In genomic region chr5:109451161-109451560, GRCh38 we compare ENCODE assay signal across 18 cellular contexts. TPM values are rescaled to one million over a fixed set of nuclear protein-coding genes. Genes with fewer than 3 reads are reported as not detected.
DNase-seq lines count a peak whose midpoint lies in the region; ATAC-seq and TF ChIP-seq lines count a peak whose summit lies in the region.
"Had no signal": no experiment of that assay in that cellular context is flagged by ENCODE, and none has a peak within 500 bp of the region (broad histone marks: within the 10 kb centered on the region; RNA-seq: fewer than 3 reads in every experiment).

No MANE protein-coding gene starts in this region.

- H3K27me3 Mint-ChIP-seq in activated CD8-positive, alpha-beta memory T cell treated with anti-CD3 and anti-CD28 coated beads, Interleukin-2, amount 10 ng/mL, durations not matched to agents 7 days and 5 days: peaks cover 3% of the 10 kb centered on the region

- DNase-seq in NCI-H446 treated with DMSO at 0.1 percent for 48 hours (lab: John Stamatoyannopoulos, UW): peak; percentile 93
- DNase-seq in body of pancreas: peak; percentile 42 to 67 (median 60)
- DNase-seq in left lobe of liver (ENCODE audit: low spot score): no peak
- DNase-seq in sciatic nerve (ENCODE audit: low spot score): no peak
- no peak for DNase-seq in NCI-H2171 (lab: John Stamatoyannopoulos, UW)
- DNase-seq in psoas muscle: no peak
- no peak for DNase-seq in activated CD8-positive, alpha-beta memory T cell treated with anti-CD3 and anti-CD28 coated beads, Interleukin-2, amount 10 ng/mL, durations not matched to agents 7 days and 5 days
- DNase-seq: activated naive CD8-positive, alpha-beta T cell treated with anti-CD3 and anti-CD28 coated beads, Interleukin-2, amount 10 ng/mL, durations not matched to agents 7 days and 5 days; glutamatergic neuron; HCEC 1CT; NCI-H1092; OCI-M1; SIG-M5; stimulated activated CD8-positive, alpha-beta memory T cell treated with anti-CD3 and anti-CD28 coated beads, Interleukin-4, amount 100 ng/mL, for 48 hours had no signal

- H3K9me3 Mint-ChIP-seq in activated CD8-positive, alpha-beta memory T cell treated with anti-CD3 and anti-CD28 coated beads, Interleukin-2, amount 10 ng/mL, durations not matched to agents 7 days and 5 days (ENCODE audit: low read depth): no peaks in the 10 kb centered on the region
- H3K9me3 Mint-ChIP-seq: activated naive CD8-positive, alpha-beta T cell treated with anti-CD3 and anti-CD28 coated beads, Interleukin-2, amount 10 ng/mL, durations not matched to agents 7 days and 5 days; activated T-helper 17 cell treated with anti-CD3 and anti-CD28 coated beads, Interleukin-2, amount 50 U/mL, for 72 hours; neural crest cell had no signal

- no peaks in the 10 kb centered on the region for H3K27me3 ChIP-seq in body of pancreas
- H3K27me3 ChIP-seq in psoas muscle (ENCODE audit: insufficient read depth in 3 of 3, low read length in 2 of 3): no peaks in the 10 kb centered on the region

- peak; percentile 53 for ATAC-seq in body of pancreas
- peak; percentile 45 for ATAC-seq in left lobe of liver
- peak; percentile 48 for ATAC-seq in sciatic nerve
- ATAC-seq in psoas muscle: no peak
- no peak for ATAC-seq in activated CD8-positive, alpha-beta memory T cell treated with anti-CD3 and anti-CD28 coated beads, Interleukin-2, amount 10 ng/mL, durations not matched to agents 7 days and 5 days
- ATAC-seq: activated T-helper 17 cell treated with anti-CD3 and anti-CD28 coated beads, Interleukin-2, amount 50 U/mL, for 72 hours; esophagus mucosa had no signal

- H3K9me3 ChIP-seq in body of pancreas: no peaks in the 10 kb centered on the region
- no peaks in the 10 kb centered on the region for H3K9me3 ChIP-seq in psoas muscle

- CTCF ChIA-PET in activated CD8-positive, alpha-beta memory T cell treated with anti-CD3 and anti-CD28 coated beads, Interleukin-2, amount 10 ng/mL, durations not matched to agents 7 days and 5 days (lab: Charles Lee): no interaction called here

- peaks cover 13% of the 10 kb centered on the region for H3K4me1 ChIP-seq in body of pancreas
- H3K4me1 ChIP-seq in psoas muscle: peaks cover 5% of the 10 kb centered on the region

- H3K4me3 Mint-ChIP-seq in activated CD8-positive, alpha-beta memory T cell treated with anti-CD3 and anti-CD28 coated beads, Interleukin-2, amount 10 ng/mL, durations not matched to agents 7 days and 5 days: no peak overlapping the region
- H3K4me3 Mint-ChIP-seq: activated naive CD8-positive, alpha-beta T cell treated with anti-CD3 and anti-CD28 coated beads, Interleukin-2, amount 10 ng/mL, durations not matched to agents 7 days and 5 days; activated T-helper 17 cell treated with anti-CD3 and anti-CD28 coated beads, Interleukin-2, amount 50 U/mL, for 72 hours; neural crest cell had no signal

- H3K4me3 ChIP-seq in body of pancreas (no peak overlapping the region), psoas muscle (no peak overlapping the region)

- 0 to 6% methylated on average over 1 of the region's 1 CpG for WGBS in body of pancreas, 2 donors
- 11 to 27% (median 18%) methylated on average over 1 of the region's 1 CpG for WGBS in psoas muscle, 3 donors

- peaks cover 9% of the 10 kb centered on the region for H3K4me1 Mint-ChIP-seq in activated CD8-positive, alpha-beta memory T cell treated with anti-CD3 and anti-CD28 coated beads, Interleukin-2, amount 10 ng/mL, durations not matched to agents 7 days and 5 days
- H3K4me1 Mint-ChIP-seq: activated T-helper 17 cell treated with anti-CD3 and anti-CD28 coated beads, Interleukin-2, amount 50 U/mL, for 72 hours had no signal

- no peak overlapping the region for H3K27ac Mint-ChIP-seq in activated CD8-positive, alpha-beta memory T cell treated with anti-CD3 and anti-CD28 coated beads, Interleukin-2, amount 10 ng/mL, durations not matched to agents 7 days and 5 days
- H3K27ac Mint-ChIP-seq: activated naive CD8-positive, alpha-beta T cell treated with anti-CD3 and anti-CD28 coated beads, Interleukin-2, amount 10 ng/mL, durations not matched to agents 7 days and 5 days; activated T-helper 17 cell treated with anti-CD3 and anti-CD28 coated beads, Interleukin-2, amount 50 U/mL, for 72 hours had no signal

- TF ChIP-seq CTCF in body of pancreas (IDR thresholded peaks at IDR 0.05) (no peak), psoas muscle (IDR thresholded peaks at IDR 0.05) (no peak)

- intact Hi-C loops in body of pancreas (cut with DNase I): no loop called here
- intact Hi-C loops in sciatic nerve (cut with DNase I): no loop called here
- intact Hi-C loops in psoas muscle (cut with DNase I): no loop called here

- TF ChIP-seq POLR2A in body of pancreas (IDR thresholded peaks at IDR 0.05): no peak

- H3K36me3 Mint-ChIP-seq in activated CD8-positive, alpha-beta memory T cell treated with anti-CD3 and anti-CD28 coated beads, Interleukin-2, amount 10 ng/mL, durations not matched to agents 7 days and 5 days: no peaks in the 10 kb centered on the region
- H3K36me3 Mint-ChIP-seq: activated naive CD8-positive, alpha-beta T cell treated with anti-CD3 and anti-CD28 coated beads, Interleukin-2, amount 10 ng/mL, durations not matched to agents 7 days and 5 days had no signal

- no peak overlapping the region for H3K27ac ChIP-seq in body of pancreas
- H3K27ac ChIP-seq in psoas muscle: no peak overlapping the region
- H3K27ac ChIP-seq: KMS-11 had no signal

- H3K36me3 ChIP-seq in body of pancreas (replicated peaks in 1 of 2; ENCODE audit: insufficient read depth in 1 of 2, low read depth in 2 of 2) (no peaks in the 10 kb centered on the region), psoas muscle (ENCODE audit: insufficient read depth in 1 of 2, low read depth in 1 of 2) (no peaks in the 10 kb centered on the region)

RNA-seq across cellular contexts. Expression of gene PJA2, which starts 41.4 kb away (rescaled TPM):
- total RNA-seq in body of pancreas: 10 to 100 TPM; 48.0 to 67.9 TPM
- total RNA-seq in left lobe of liver: 38.9 TPM
- total RNA-seq in sciatic nerve: 143 TPM
- 10 to 100 TPM; 39.3 to 66.9 (median 51.3) TPM for total RNA-seq in psoas muscle
- 10 to 100 TPM; 20.9 to 34.1 (median 23.3) TPM for polyA plus RNA-seq in psoas muscle
- total RNA-seq in activated CD8-positive, alpha-beta memory T cell treated with anti-CD3 and anti-CD28 coated beads, Interleukin-2, amount 10 ng/mL, durations not matched to agents 7 days and 5 days: 10 to 100 TPM; 49.1 to 54.2 TPM

Comparison
In these comparisons a context has a peak if more than half of its experiments do, and no peak if none do; other contexts are left out.
1. DNase-seq: peak in NCI-H446 treated with DMSO at 0.1 percent for 48 hours (single experiment) and body of pancreas (4 of 4); none in left lobe of liver (single experiment), sciatic nerve (single experiment), NCI-H2171 (single experiment), psoas muscle (0 of 2) and activated CD8-positive, alpha-beta memory T cell treated with anti-CD3 and anti-CD28 coated beads, Interleukin-2, amount 10 ng/mL, durations not matched to agents 7 days and 5 days (single experiment).
2. ATAC-seq: peak in body of pancreas (single experiment), left lobe of liver (single experiment) and sciatic nerve (single experiment); none in psoas muscle (0 of 4) and activated CD8-positive, alpha-beta memory T cell treated with anti-CD3 and anti-CD28 coated beads, Interleukin-2, amount 10 ng/mL, durations not matched to agents 7 days and 5 days (single experiment).